8 cellular contexts compared by ENCODE assay signal in genomic region chr4:15781427-15782095, GRCh38. TPM values are rescaled to one million over a fixed set of nuclear protein-coding genes. Genes with fewer than 3 reads are reported as not detected.
DNase-seq lines count a peak whose midpoint lies in the region; ATAC-seq and TF ChIP-seq lines count a peak whose summit lies in the region.

No MANE protein-coding gene starts in this region.

- peaks cover 0 to 12% of the 10 kb centered on the region in 2 donors for H3K27me3 ChIP-seq in left lung

- peaks cover 0 to 2% of the 10 kb centered on the region in 2 donors for H3K36me3 ChIP-seq in left lung

- H3K4me3 ChIP-seq in fibroblast of mammary gland (ENCODE audit: control insufficient read depth, low read depth, low read length) (no peak overlapping the region), left lung (no peak overlapping the region)

- H3K4me1 ChIP-seq in left lung: peaks cover 11 to 58% of the 10 kb centered on the region in 2 donors

- peaks cover 0 to 2% of the 10 kb centered on the region in 2 donors for H3K9me3 ChIP-seq in left lung

- TF ChIP-seq CTCF in fibroblast of mammary gland (conservative IDR thresholded peaks at IDR 0.05; ENCODE audit: control insufficient read depth, insufficient read depth, low read depth, low read length) (no peak), left lung (IDR thresholded peaks at IDR 0.05) (no peak)

- DNase-seq in NOMO-1 treated with DMSO at 0.1 percent for 48 hours (lab: John Stamatoyannopoulos, UW; ENCODE audit: unreplicated experiment) (peak; percentile 39), fibroblast of mammary gland (ENCODE audit: low read depth) (peak; percentile 41), left lung (no peak), NCI-H187 (lab: John Stamatoyannopoulos, UW) (no peak), islet precursor cell (no peak), NCI-H1694 treated with DMSO at 0.1 percent for 48 hours (lab: John Stamatoyannopoulos, UW) (no peak)

- H3K27ac ChIP-seq in left lung: peak overlapping the region in 1 of 2 donors; percentile 50

- peak; percentile 28 for ATAC-seq in GM18520 (IDR thresholded peaks at IDR 0.05; ENCODE audit: unreplicated experiment)
- peak; percentile 30 for ATAC-seq in GM21737 (IDR thresholded peaks at IDR 0.05; ENCODE audit: unreplicated experiment)
- ATAC-seq in left lung: no peak

- intact Hi-C loops in left lung (cut with DNase I): no loop called here

RNA-seq across cellular contexts. Expression of gene CD38, which starts 3.4 kb away (rescaled TPM):
- 10 to 100 TPM; 21.0 to 38.4 TPM for total RNA-seq in left lung

Comparison
In these comparisons a context has a peak if more than half of its experiments do, and no peak if none do; other contexts are left out.
1. DNase-seq: peak in NOMO-1 treated with DMSO at 0.1 percent for 48 hours (single experiment) and fibroblast of mammary gland (single experiment); none in left lung (0 of 2), NCI-H187 (0 of 2), islet precursor cell (single experiment) and NCI-H1694 treated with DMSO at 0.1 percent for 48 hours (single experiment).